8 cellular contexts compared by ENCODE assay signal in genomic region chr1:225554216-225554812, GRCh38.
DNase-seq lines count a peak whose midpoint lies in the region; ATAC-seq, FAIRE-seq and TF ChIP-seq lines count a peak whose summit lies in the region.

No MANE protein-coding gene starts in this region.

- no peak overlapping the region for H2AFZ ChIP-seq in endothelial cell of umbilical vein (ENCODE audit: low read depth, low read length)
- no peak overlapping the region for H2AFZ ChIP-seq in osteoblast (ENCODE audit: low read length)

- H3K4me2 ChIP-seq in endothelial cell of umbilical vein (ENCODE audit: insufficient read depth, low read length) (no peak overlapping the region), osteoblast (ENCODE audit: insufficient read depth, low read length) (no peak overlapping the region)

- H3K9me3 ChIP-seq in endothelial cell of umbilical vein (replicated peaks; ENCODE audit: control insufficient read depth, insufficient read depth, low read length) (no peaks in the 10 kb centered on the region), osteoblast (ENCODE audit: low read depth, low read length) (no peaks in the 10 kb centered on the region)

- no TSS peak for BruUV-seq in endothelial cell of umbilical vein (replicated peaks; lab: Mats Ljungman, UMichigan)

- POLR2A ChIA-PET in endothelial cell of umbilical vein (lab: Charles Lee) = no interaction called here

- dilution Hi-C loops in endothelial cell of umbilical vein (cut with MboI; ENCODE audit: extremely low pct_ligation_motif_present, low sequenced_read_pairs) = no loop called here

- H3K27ac ChIP-seq in endothelial cell of umbilical vein (ENCODE audit: insufficient read depth, low read depth, low read length) (no peak overlapping the region), osteoblast (ENCODE audit: low read depth, low read length) (no peak overlapping the region)

- no peak for ATAC-seq in GM18858 (IDR thresholded peaks at IDR 0.05; ENCODE audit: unreplicated experiment)

- intact Hi-C loops in endothelial cell of umbilical vein (cut with micrococcal nuclease) = loop anchor here (1.0 to 10.0 kb wide), 4 partner anchors 77 to 420 kb away; no protein-coding TSS in a partner anchor

- H3K27me3 ChIP-seq in endothelial cell of umbilical vein (ENCODE audit: control insufficient read depth in 2 of 2, insufficient read depth in 2 of 2, low read length in 2 of 2) (no peaks in the 10 kb centered on the region), osteoblast (ENCODE audit: insufficient read depth, low read length) (no peaks in the 10 kb centered on the region)

- H3K4me3 ChIP-seq in endothelial cell of umbilical vein (replicated peaks in 1 of 3; ENCODE audit: insufficient read depth in 1 of 3, low read depth in 1 of 3, low read length in 3 of 3) (no peak overlapping the region), osteoblast (ENCODE audit: insufficient read depth, low read length) (no peak overlapping the region)

- peak; percentile 12 for FAIRE-seq in endothelial cell of umbilical vein (lab: Jason Lieb, UNC)

- TF ChIP-seq CTCF in endothelial cell of umbilical vein (IDR thresholded peaks at IDR 0.05; ENCODE audit: extremely low read depth in 1 of 2, insufficient read depth in 1 of 2, low read depth in 1 of 2, low read length in 2 of 2) (peak; percentile 30 to 32), osteoblast (IDR thresholded peaks at IDR 0.05; ENCODE audit: extremely low read depth, low read depth, low read length) (peak; percentile 47)

- H3K79me2 ChIP-seq in endothelial cell of umbilical vein (ENCODE audit: control insufficient read depth, insufficient read depth, low read length) (peaks cover 2% of the 10 kb centered on the region), osteoblast (ENCODE audit: insufficient read depth, low read length) (peaks cover 81% of the 10 kb centered on the region)

- H3K36me3 ChIP-seq in endothelial cell of umbilical vein (ENCODE audit: control insufficient read depth in 2 of 2, extremely low read depth in 1 of 2, insufficient read depth in 2 of 2, low read length in 2 of 2) (peaks cover 0 to 5% of the 10 kb centered on the region in 2 experiments), osteoblast (ENCODE audit: insufficient read depth, low read length) (peaks cover 24% of the 10 kb centered on the region)

- no peaks in the 10 kb centered on the region for H3K9me1 ChIP-seq in endothelial cell of umbilical vein (replicated peaks; ENCODE audit: control insufficient read depth, extremely low read depth, insufficient read depth, low read length)

- H4K20me1 ChIP-seq in endothelial cell of umbilical vein (replicated peaks; ENCODE audit: control insufficient read depth, extremely low read depth, insufficient read depth, low read length) (no peaks in the 10 kb centered on the region), osteoblast (ENCODE audit: insufficient read depth, low read length) (peaks cover 37% of the 10 kb centered on the region)

- no peak for TF ChIP-seq POLR2A in endothelial cell of umbilical vein (IDR thresholded peaks at IDR 0.05; ENCODE audit: low read depth, low read length)

- CTCF ChIA-PET in endothelial cell of umbilical vein (lab: Charles Lee) = interaction anchor here (1.2 to 5.2 kb wide), 4 partner anchors 49 to 223 kb away, joined by 3 to 38 read pairs (median 8); partner anchors contain the start of gene SRP9

- H3K4me1 ChIP-seq in endothelial cell of umbilical vein (ENCODE audit: control insufficient read depth, extremely low read depth, insufficient read depth, low read length) (no peaks in the 10 kb centered on the region), osteoblast (ENCODE audit: insufficient read depth, low read length) (peaks cover 2% of the 10 kb centered on the region)

- DNase-seq in NCI-H748 (lab: John Stamatoyannopoulos, UW; ENCODE audit: unreplicated experiment) (peak; percentile 2), NCI-H748 treated with DMSO at 0.1 percent for 48 hours (lab: John Stamatoyannopoulos, UW) (no peak), NCI-H774 (lab: John Stamatoyannopoulos, UW) (peak; percentile 4), endothelial cell of umbilical vein (ENCODE audit: low read depth, low spot score) (peak; percentile 57), osteoblast (ENCODE audit: insufficient read length, low spot score, missing footprints) (no peak), C1 segment of cervical spinal cord (lab: John Stamatoyannopoulos, UW) (no peak), DMS153 treated with DMSO at 0.1 percent for 48 hours (lab: John Stamatoyannopoulos, UW; ENCODE audit: unreplicated experiment) (no peak)

- H3K9ac ChIP-seq in endothelial cell of umbilical vein (replicated peaks; ENCODE audit: extremely low read depth, insufficient read depth, low read length) = no peak overlapping the region

TF ChIP-seq in endothelial cell of umbilical vein, 7 proteins besides CTCF, POLR2A, EP300 and RAD21:
- TF ChIP-seq POLR2AphosphoS5 (IDR thresholded peaks at IDR 0.05; ENCODE audit: insufficient read depth, low read depth, low read length) = no peak
- TF ChIP-seq GATA2 (IDR thresholded peaks at IDR 0.05; ENCODE audit: insufficient read depth, insufficient read length, low read depth, low read length) = no peak
- TF ChIP-seq, protein P1, sequence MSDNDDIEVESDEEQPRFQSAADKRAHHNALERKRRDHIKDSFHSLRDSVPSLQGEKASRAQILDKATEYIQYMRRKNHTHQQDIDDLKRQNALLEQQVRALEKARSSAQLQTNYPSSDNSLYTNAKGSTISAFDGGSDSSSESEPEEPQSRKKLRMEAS (IDR thresholded peaks at IDR 0.05; ENCODE audit: insufficient read depth, insufficient read length) = no peak
- TF ChIP-seq MYC (IDR thresholded peaks at IDR 0.05; ENCODE audit: low read depth, low read length) = no peak
- TF ChIP-seq JUN (IDR thresholded peaks at IDR 0.05; ENCODE audit: borderline replicate concordance, insufficient read depth, insufficient read length, low read depth) = no peak
- no peak for TF ChIP-seq FOS (IDR thresholded peaks at IDR 0.05; ENCODE audit: borderline replicate concordance, insufficient read depth, low read length)
- no peak for TF ChIP-seq EZH2 (IDR thresholded peaks at IDR 0.05; ENCODE audit: borderline replicate concordance, low read depth, low read length, severe bottlenecking)

Comparison
In these comparisons a context has a peak if more than half of its experiments do, and no peak if none do; other contexts are left out.
1. DNase-seq: peak in NCI-H748 (single experiment), NCI-H774 (single experiment) and endothelial cell of umbilical vein (single experiment); none in NCI-H748 treated with DMSO at 0.1 percent for 48 hours (single experiment), osteoblast (single experiment), C1 segment of cervical spinal cord (0 of 14) and DMS153 treated with DMSO at 0.1 percent for 48 hours (single experiment).